Comparison of ENCODE assay signal across 1 cellular context in the genomic region with DNA sequence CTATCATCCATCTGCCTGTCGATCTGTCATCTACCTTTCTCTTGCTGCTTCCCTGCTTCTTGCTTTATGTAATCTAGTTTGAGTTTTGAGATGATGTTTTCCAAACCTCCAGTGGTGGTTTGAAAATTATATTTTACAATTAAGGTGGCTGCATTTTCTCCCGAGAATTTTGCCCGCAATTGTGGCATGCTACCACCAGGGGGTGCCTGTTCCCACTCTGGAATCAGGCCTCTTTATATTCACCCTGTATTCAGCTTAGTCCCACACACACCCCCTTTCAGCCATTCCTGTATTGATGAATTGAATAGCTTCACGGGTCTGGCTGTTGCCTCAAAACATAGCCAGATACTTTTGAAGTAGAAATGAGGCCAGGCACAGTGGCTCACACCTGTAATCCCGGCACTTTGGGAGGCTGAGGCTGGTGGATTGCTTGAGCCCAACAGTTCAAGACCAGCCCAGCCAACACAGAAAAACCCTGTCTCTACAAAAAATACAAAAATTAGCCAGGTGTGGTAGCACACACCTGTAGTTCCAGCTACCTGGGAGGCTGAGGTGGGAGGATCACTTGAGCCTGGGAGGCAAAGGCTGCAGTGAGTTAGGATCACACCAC.
TF ChIP-seq lines count a peak whose summit lies in the region.

No MANE protein-coding gene starts in this region.

TF ChIP-seq in HepG2, 621 proteins besides CTCF, POLR2A, EP300 and RAD21:
- TF ChIP-seq, protein P1, sequence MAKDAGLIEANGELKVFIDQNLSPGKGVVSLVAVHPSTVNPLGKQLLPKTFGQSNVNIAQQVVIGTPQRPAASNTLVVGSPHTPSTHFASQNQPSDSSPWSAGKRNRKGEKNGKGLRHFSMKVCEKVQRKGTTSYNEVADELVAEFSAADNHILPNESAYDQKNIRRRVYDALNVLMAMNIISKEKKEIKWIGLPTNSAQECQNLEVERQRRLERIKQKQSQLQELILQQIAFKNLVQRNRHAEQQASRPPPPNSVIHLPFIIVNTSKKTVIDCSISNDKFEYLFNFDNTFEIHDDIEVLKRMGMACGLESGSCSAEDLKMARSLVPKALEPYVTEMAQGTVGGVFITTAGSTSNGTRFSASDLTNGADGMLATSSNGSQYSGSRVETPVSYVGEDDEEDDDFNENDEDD (CRISPR knock-in tag; IDR thresholded peaks at IDR 0.05; ENCODE audit: borderline replicate concordance), result no peak
- TF ChIP-seq STAG1 (CRISPR knock-in tag; IDR thresholded peaks at IDR 0.05) (peak; percentile 27), ZNF446 (CRISPR knock-in tag; IDR thresholded peaks at IDR 0.05) (no peak), ZNF552 (CRISPR knock-in tag; IDR thresholded peaks at IDR 0.05; ENCODE audit: borderline replicate concordance) (no peak), SMC3 (IDR thresholded peaks at IDR 0.05; ENCODE audit: low read length) (peak; percentile 53; the same call in 1 of the 2 replicates)
